1 cellular context compared by ENCODE assay signal in the genomic region with DNA sequence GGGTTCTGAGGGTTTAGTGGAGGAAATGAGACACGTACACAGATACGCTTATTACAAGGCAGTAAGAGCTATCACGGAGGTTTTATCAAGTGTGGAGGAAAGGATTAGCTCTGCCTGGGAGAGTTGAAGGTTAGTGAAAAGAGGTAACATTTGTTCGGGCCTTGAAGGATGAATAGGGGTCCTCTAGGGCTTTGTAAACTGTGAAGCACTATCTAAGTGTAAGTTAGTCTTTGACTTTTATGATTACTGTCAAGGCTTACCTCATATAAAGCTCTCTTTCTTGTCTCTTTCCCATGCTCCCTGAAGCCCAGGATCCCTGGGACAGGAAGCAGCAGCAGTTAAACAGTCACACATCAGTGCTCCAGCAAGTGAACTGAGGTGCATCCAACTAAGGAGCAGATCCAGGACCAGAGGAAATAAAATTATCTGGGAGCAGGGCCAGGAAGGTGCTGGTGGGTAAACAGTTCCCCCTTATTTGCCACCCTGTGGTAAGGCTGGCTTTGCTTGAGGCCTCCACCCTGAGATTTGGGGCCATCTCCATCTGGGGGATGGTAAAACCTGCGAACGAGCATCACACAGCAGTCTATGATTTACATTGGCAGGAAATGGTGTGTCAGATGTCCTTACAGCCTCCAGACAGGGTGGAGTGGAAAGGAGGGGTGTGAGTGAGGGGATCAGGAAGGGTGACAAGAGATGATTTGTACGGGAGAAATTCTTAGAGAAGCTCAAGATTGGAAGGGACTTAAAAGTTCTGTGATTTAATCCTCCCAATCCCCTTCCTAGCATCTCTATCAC.
TF ChIP-seq lines count a peak whose summit lies in the region.

No MANE protein-coding gene starts in this region.

TF ChIP-seq in HEK293, 187 proteins besides CTCF, POLR2A, EP300 and RAD21:
- TF ChIP-seq, protein P1, sequence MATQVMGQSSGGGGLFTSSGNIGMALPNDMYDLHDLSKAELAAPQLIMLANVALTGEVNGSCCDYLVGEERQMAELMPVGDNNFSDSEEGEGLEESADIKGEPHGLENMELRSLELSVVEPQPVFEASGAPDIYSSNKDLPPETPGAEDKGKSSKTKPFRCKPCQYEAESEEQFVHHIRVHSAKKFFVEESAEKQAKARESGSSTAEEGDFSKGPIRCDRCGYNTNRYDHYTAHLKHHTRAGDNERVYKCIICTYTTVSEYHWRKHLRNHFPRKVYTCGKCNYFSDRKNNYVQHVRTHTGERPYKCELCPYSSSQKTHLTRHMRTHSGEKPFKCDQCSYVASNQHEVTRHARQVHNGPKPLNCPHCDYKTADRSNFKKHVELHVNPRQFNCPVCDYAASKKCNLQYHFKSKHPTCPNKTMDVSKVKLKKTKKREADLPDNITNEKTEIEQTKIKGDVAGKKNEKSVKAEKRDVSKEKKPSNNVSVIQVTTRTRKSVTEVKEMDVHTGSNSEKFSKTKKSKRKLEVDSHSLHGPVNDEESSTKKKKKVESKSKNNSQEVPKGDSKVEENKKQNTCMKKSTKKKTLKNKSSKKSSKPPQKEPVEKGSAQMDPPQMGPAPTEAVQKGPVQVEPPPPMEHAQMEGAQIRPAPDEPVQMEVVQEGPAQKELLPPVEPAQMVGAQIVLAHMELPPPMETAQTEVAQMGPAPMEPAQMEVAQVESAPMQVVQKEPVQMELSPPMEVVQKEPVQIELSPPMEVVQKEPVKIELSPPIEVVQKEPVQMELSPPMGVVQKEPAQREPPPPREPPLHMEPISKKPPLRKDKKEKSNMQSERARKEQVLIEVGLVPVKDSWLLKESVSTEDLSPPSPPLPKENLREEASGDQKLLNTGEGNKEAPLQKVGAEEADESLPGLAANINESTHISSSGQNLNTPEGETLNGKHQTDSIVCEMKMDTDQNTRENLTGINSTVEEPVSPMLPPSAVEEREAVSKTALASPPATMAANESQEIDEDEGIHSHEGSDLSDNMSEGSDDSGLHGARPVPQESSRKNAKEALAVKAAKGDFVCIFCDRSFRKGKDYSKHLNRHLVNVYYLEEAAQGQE (tag by site-specific recombination; IDR thresholded peaks at IDR 0.05): no peak
- no peak for TF ChIP-seq ZBTB17 (tag by site-specific recombination; IDR thresholded peaks at IDR 0.05)
- TF ChIP-seq FEZF1 (tag by site-specific recombination; IDR thresholded peaks at IDR 0.05): peak; percentile 37
- TF ChIP-seq ZNF23 (tag by site-specific recombination; IDR thresholded peaks at IDR 0.05; ENCODE audit: borderline replicate concordance): no peak
- no peak for TF ChIP-seq ZBTB7A (tag by site-specific recombination; IDR thresholded peaks at IDR 0.05; ENCODE audit: low read depth)
- TF ChIP-seq, protein P2, sequence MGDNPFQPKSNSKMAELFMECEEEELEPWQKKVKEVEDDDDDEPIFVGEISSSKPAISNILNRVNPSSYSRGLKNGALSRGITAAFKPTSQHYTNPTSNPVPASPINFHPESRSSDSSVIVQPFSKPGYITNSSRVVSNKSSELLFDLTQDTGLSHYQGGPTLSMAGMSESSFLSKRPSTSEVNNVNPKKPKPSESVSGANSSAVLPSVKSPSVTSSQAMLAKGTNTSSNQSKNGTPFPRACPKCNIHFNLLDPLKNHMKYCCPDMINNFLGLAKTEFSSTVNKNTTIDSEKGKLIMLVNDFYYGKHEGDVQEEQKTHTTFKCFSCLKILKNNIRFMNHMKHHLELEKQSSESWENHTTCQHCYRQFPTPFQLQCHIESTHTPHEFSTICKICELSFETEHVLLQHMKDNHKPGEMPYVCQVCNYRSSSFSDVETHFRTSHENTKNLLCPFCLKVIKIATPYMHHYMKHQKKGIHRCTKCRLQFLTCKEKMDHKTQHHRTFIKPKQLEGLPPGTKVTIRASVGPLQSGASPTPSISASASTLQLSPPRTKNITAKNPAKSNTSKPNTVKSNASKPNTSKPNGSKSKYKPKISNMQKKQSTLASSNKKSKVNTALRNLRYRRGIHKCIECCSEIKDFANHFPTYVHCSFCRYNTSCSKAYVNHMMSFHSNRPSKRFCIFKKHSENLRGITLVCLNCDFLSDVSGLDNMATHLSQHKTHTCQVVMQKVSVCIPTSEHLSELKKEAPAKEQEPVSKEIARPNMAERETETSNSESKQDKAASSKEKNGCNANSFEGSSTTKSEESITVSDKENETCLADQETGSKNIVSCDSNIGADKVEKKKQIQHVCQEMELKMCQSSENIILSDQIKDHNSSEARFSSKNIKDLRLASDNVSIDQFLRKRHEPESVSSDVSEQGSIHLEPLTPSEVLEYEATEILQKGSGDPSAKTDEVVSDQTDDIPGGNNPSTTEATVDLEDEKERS (tag by site-specific recombination; IDR thresholded peaks at IDR 0.05): no peak
- no peak for TF ChIP-seq ZNF549 (tag by site-specific recombination; IDR thresholded peaks at IDR 0.05)
- TF ChIP-seq, protein P3, sequence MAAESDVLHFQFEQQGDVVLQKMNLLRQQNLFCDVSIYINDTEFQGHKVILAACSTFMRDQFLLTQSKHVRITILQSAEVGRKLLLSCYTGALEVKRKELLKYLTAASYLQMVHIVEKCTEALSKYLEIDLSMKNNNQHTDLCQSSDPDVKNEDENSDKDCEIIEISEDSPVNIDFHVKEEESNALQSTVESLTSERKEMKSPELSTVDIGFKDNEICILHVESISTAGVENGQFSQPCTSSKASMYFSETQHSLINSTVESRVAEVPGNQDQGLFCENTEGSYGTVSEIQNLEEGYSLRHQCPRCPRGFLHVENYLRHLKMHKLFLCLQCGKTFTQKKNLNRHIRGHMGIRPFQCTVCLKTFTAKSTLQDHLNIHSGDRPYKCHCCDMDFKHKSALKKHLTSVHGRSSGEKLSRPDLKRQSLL (tag by site-specific recombination; IDR thresholded peaks at IDR 0.05): no peak
- no peak for TF ChIP-seq ZNF701 (tag by site-specific recombination; IDR thresholded peaks at IDR 0.05)
- no peak for TF ChIP-seq ZNF670 (tag by site-specific recombination; IDR thresholded peaks at IDR 0.05; ENCODE audit: low read depth)
- no peak for TF ChIP-seq MYNN (tag by site-specific recombination; IDR thresholded peaks at IDR 0.05; ENCODE audit: borderline replicate concordance)
- TF ChIP-seq ZEB2 (tag by site-specific recombination; IDR thresholded peaks at IDR 0.05): no peak
- no peak for TF ChIP-seq ZNF792 (tag by site-specific recombination; IDR thresholded peaks at IDR 0.05)
- TF ChIP-seq SCRT2 (tag by site-specific recombination; IDR thresholded peaks at IDR 0.05): no peak
- TF ChIP-seq TRIM28 (IDR thresholded peaks at IDR 0.05; ENCODE audit: borderline replicate concordance, low read length): peak; percentile 70; the same call in 1 of the 2 replicates
- TF ChIP-seq ZBTB48 (tag by site-specific recombination; IDR thresholded peaks at IDR 0.05): peak; percentile 61; the same call in 1 of the 2 replicates
- TF ChIP-seq ZNF660 (tag by site-specific recombination; IDR thresholded peaks at IDR 0.05): no peak
- no peak for TF ChIP-seq ZNF585B (tag by site-specific recombination; IDR thresholded peaks at IDR 0.05)
- TF ChIP-seq WT1 (tag by site-specific recombination; IDR thresholded peaks at IDR 0.05): no peak
- TF ChIP-seq ZNF174 (tag by site-specific recombination; IDR thresholded peaks at IDR 0.05): no peak
- TF ChIP-seq OVOL3 (tag by site-specific recombination; IDR thresholded peaks at IDR 0.05): no peak
- no peak for TF ChIP-seq ZNF248 (tag by site-specific recombination; IDR thresholded peaks at IDR 0.05)
- TF ChIP-seq, protein P4, sequence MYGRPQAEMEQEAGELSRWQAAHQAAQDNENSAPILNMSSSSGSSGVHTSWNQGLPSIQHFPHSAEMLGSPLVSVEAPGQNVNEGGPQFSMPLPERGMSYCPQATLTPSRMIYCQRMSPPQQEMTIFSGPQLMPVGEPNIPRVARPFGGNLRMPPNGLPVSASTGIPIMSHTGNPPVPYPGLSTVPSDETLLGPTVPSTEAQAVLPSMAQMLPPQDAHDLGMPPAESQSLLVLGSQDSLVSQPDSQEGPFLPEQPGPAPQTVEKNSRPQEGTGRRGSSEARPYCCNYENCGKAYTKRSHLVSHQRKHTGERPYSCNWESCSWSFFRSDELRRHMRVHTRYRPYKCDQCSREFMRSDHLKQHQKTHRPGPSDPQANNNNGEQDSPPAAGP (tag by site-specific recombination; IDR thresholded peaks at IDR 0.05): no peak
- TF ChIP-seq ZNF24 (tag by site-specific recombination; IDR thresholded peaks at IDR 0.05): no peak
- 0 out of 2 replicates have a peak, but pooled peaks have one; percentile 9 for TF ChIP-seq OSR2 (tag by site-specific recombination; IDR thresholded peaks at IDR 0.05)
- TF ChIP-seq KLF9 (tag by site-specific recombination; IDR thresholded peaks at IDR 0.05; ENCODE audit: low read depth): no peak
- TF ChIP-seq, protein P5, sequence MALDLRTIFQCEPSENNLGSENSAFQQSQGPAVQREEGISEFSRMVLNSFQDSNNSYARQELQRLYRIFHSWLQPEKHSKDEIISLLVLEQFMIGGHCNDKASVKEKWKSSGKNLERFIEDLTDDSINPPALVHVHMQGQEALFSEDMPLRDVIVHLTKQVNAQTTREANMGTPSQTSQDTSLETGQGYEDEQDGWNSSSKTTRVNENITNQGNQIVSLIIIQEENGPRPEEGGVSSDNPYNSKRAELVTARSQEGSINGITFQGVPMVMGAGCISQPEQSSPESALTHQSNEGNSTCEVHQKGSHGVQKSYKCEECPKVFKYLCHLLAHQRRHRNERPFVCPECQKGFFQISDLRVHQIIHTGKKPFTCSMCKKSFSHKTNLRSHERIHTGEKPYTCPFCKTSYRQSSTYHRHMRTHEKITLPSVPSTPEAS (tag by site-specific recombination; IDR thresholded peaks at IDR 0.05): no peak
- no peak for TF ChIP-seq ZNF473 (tag by site-specific recombination; IDR thresholded peaks at IDR 0.05)
- no peak for TF ChIP-seq SETDB1 (IDR thresholded peaks at IDR 0.05; ENCODE audit: insufficient read length, low read length)
- peak; percentile 61; the same call in 1 of the 2 replicates for TF ChIP-seq ZFP3 (tag by site-specific recombination; IDR thresholded peaks at IDR 0.05; ENCODE audit: low read depth)
